ENCODE assay signal across 11 cellular contexts in the genomic region with DNA sequence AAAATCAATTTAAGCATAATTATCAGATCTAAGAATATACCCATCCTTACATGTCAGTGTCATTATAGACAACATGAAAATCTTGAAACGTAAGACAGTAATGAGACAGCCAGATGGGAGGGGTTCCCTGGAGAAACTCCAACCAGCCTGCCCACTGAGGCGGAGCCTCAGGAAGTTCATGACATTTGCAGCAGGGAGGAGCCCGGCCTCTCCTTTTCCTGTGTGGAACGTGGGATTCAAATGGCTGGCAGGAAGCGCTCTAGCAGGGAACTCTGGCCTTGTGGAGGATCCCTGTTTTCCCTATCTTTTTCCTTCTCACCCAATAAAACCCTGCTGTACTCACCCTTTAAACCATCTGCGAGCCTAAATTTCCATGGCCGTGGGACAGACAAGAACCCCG.
DNase-seq lines count a peak whose midpoint lies in the region; ATAC-seq and TF ChIP-seq lines count a peak whose summit lies in the region.
"Had no signal": no experiment of that assay in that cellular context is flagged by ENCODE, and none has a peak within 500 bp of the region (broad histone marks: within the 10 kb centered on the region; RNA-seq: fewer than 3 reads in every experiment).

No MANE protein-coding gene starts in this region.

- peak overlapping the region; percentile 41 for H2AFZ ChIP-seq in HCT116 (ENCODE audit: low read depth, low read length, poor library complexity, severe bottlenecking)

- TF ChIP-seq CTCF in HCT116 (IDR thresholded peaks at IDR 0.05 in 2 of 3, conservative IDR thresholded peaks at IDR 0.05 in 1 of 3; ENCODE audit: borderline replicate concordance in 1 of 3, insufficient read depth in 1 of 3, low read depth in 2 of 3, low read length in 2 of 3) (no peak), cardiac fibroblast (IDR thresholded peaks at IDR 0.05; ENCODE audit: low read depth, low read length) (no peak), testis (IDR thresholded peaks at IDR 0.05) (no peak)

- H3K4me2 ChIP-seq in HCT116 (ENCODE audit: low read length), result peak overlapping the region; percentile 20; the same call in 1 of the 2 replicates

- H3K4me3 ChIP-seq in HCT116 (replicated peaks in 1 of 2; ENCODE audit: low read depth in 1 of 2, low read length in 2 of 2), result no peak overlapping the region
- H3K4me3 ChIP-seq in cardiac fibroblast (replicated peaks in 1 of 2; ENCODE audit: low read depth in 2 of 2, low read length in 2 of 2), result no peak overlapping the region
- no peak overlapping the region for H3K4me3 ChIP-seq in testis

- H3K36me3 ChIP-seq in HCT116 (ENCODE audit: control insufficient read depth in 1 of 2, insufficient read depth in 2 of 2, low read length in 2 of 2), result no peaks in the 10 kb centered on the region
- no peaks in the 10 kb centered on the region for H3K36me3 ChIP-seq in testis (ENCODE audit: low read depth, missing control alignments)

- H3K27me3 ChIP-seq in HCT116 (ENCODE audit: insufficient read depth, low read length) (no peaks in the 10 kb centered on the region), testis (no peaks in the 10 kb centered on the region)

- TF ChIP-seq POLR2A in HCT116 (IDR thresholded peaks at IDR 0.05; ENCODE audit: borderline replicate concordance, extremely low read depth, insufficient read depth, insufficient read length) (no peak), testis (IDR thresholded peaks at IDR 0.05) (no peak)

- H3K4me1 ChIP-seq in HCT116 (ENCODE audit: control insufficient read depth in 1 of 2, insufficient read depth in 2 of 2, low read length in 2 of 2) (peaks cover 0 to 5% of the 10 kb centered on the region in 2 experiments; a peak in 2 of 4 replicates), testis (no peaks in the 10 kb centered on the region)

- no peaks in the 10 kb centered on the region for H3K9me2 ChIP-seq in HCT116 (ENCODE audit: insufficient read depth)

- H3K9me3 ChIP-seq in HCT116 (ENCODE audit: control insufficient read depth in 1 of 2, insufficient read depth in 1 of 2, low read depth in 1 of 2, low read length in 2 of 2) (no peaks in the 10 kb centered on the region), testis (no peaks in the 10 kb centered on the region)

- POLR2A ChIA-PET in HCT116 (lab: Charles Lee), result no interaction called here

- CTCF ChIA-PET in HCT116 (lab: Charles Lee), result no interaction called here

- 36 to 45% methylated on average over 8 of the region's 8 CpGs for WGBS in testis, 2 donors

- intact Hi-C loops in HCT116 (cut with micrococcal nuclease), result no loop called here
- intact Hi-C loops in testis (cut with DNase I; ENCODE audit: low total_unique reads), result no loop called here

- H3K9ac ChIP-seq in HCT116 (ENCODE audit: low read length), result no peak overlapping the region

- RAD21 ChIA-PET in HCT116 (lab: Charles Lee; ENCODE audit: low non-redundant PET in 1 of 2, low total read pairs in 2 of 2, uncharacterized antibody in 2 of 2, unreplicated experiment in 2 of 2), result no interaction called here

- H3K27ac ChIP-seq in HCT116 (ENCODE audit: low read depth, low read length), result no peak overlapping the region
- no peak overlapping the region for H3K27ac ChIP-seq in testis

- no peak for TF ChIP-seq RAD21 in HCT116 (IDR thresholded peaks at IDR 0.05; ENCODE audit: low read depth)

- no peaks in the 10 kb centered on the region for H3K79me2 ChIP-seq in HCT116 (ENCODE audit: insufficient read depth, low read length)

- DNase-seq in HCT116 (ENCODE audit: low read depth, low spot score) (no peak), cardiac fibroblast (ENCODE audit: low read depth in 2 of 2) (peak; percentile 53 to 55), iris pigment epithelial cell (ENCODE audit: low read depth) (peak; percentile 28), testis (peak; percentile 23), mucosa of gallbladder (ENCODE audit: low spot score) (no peak)
- DNase-seq: anterior cingulate cortex, H7, NCI-H1092, NCI-H524 had no signal

- BruUV-seq in HCT116 (replicated peaks; lab: Mats Ljungman, UMichigan), result no TSS peak

- no peaks in the 10 kb centered on the region for H4K20me1 ChIP-seq in HCT116 (ENCODE audit: insufficient read depth)

- peak; percentile 57; the same call in 1 of the 2 replicates for ATAC-seq in HCT116
- no peak for ATAC-seq in GM19351 (IDR thresholded peaks at IDR 0.05; ENCODE audit: unreplicated experiment)
- ATAC-seq in HG03457 (IDR thresholded peaks at IDR 0.05; ENCODE audit: unreplicated experiment), result no peak

TF ChIP-seq in HCT116, 20 proteins besides CTCF, POLR2A, EP300 and RAD21:
- TF ChIP-seq ELF1 (IDR thresholded peaks at IDR 0.05; ENCODE audit: borderline replicate concordance, low read depth) (no peak), JUND (IDR thresholded peaks at IDR 0.05) (no peak), ZNF274 (IDR thresholded peaks at IDR 0.05; ENCODE audit: low read depth, low read length) (no peak), MAX (IDR thresholded peaks at IDR 0.05) (no peak), YY1 (IDR thresholded peaks at IDR 0.05; ENCODE audit: extremely low read depth, insufficient replicate concordance, low read depth, low read length) (no peak), ZFX (IDR thresholded peaks at IDR 0.05) (no peak), POLR2AphosphoS5 (IDR thresholded peaks at IDR 0.05; ENCODE audit: low read depth, low read length) (no peak), EZH2phosphoT487 (IDR thresholded peaks at IDR 0.05; ENCODE audit: borderline replicate concordance) (no peak), EZH2 (IDR thresholded peaks at IDR 0.05) (no peak), SRF (IDR thresholded peaks at IDR 0.05; ENCODE audit: low read depth) (no peak)

Comparison
In these comparisons a context has a peak if more than half of its experiments do, and no peak if none do; other contexts are left out.
1. DNase-seq: peak in cardiac fibroblast (2 of 2), iris pigment epithelial cell (single experiment) and testis (single experiment); none in HCT116 (single experiment) and mucosa of gallbladder (single experiment).